16 cellular contexts compared by ENCODE assay signal in genomic region chr7:341841-342638, GRCh38. TPM values are rescaled to one million over a fixed set of nuclear protein-coding genes. Genes with fewer than 3 reads are reported as not detected.
A peak's percentile ranks its signal among the peaks of the same experiment; 100 is the strongest.
DNase-seq lines count a peak whose midpoint lies in the region; ATAC-seq lines count a peak whose summit lies in the region.
"Had no signal": no experiment of that assay in that cellular context is flagged by ENCODE, and none has a peak within 500 bp of the region (broad histone marks: within the 10 kb centered on the region; RNA-seq: fewer than 3 reads in every experiment).

No MANE protein-coding gene starts in this region.

- H3K4me1 ChIP-seq in duodenal mucosa (ENCODE audit: control insufficient read depth in 1 of 2, insufficient read depth in 2 of 2, low read length in 2 of 2): peaks cover 21 to 25% of the 10 kb centered on the region in 2 donors
- peaks cover 9 to 28% (median 16%) of the 10 kb centered on the region in 3 donors for H3K4me1 ChIP-seq in skeletal muscle tissue (ENCODE audit: control insufficient read depth in 3 of 3, insufficient read depth in 3 of 3, low read length in 3 of 3)

- H3K9ac ChIP-seq in duodenal mucosa (ENCODE audit: low read depth in 1 of 2, low read length in 2 of 2) (peak overlapping the region in 1 of 2 donors; percentile 30), skeletal muscle tissue (ENCODE audit: low read depth in 1 of 3, low read length in 3 of 3) (peak overlapping the region in 2 of 3 donors; percentile 53 to 64)
- H3K9ac ChIP-seq: SK-N-SH had no signal

- no peak overlapping the region for H3K4me3 ChIP-seq in duodenal mucosa (ENCODE audit: low read depth in 1 of 2, low read length in 2 of 2)
- H3K4me3 ChIP-seq in skeletal muscle tissue (ENCODE audit: low read length in 3 of 3): no peak overlapping the region

- DNase-seq in HuH-7.5 (ENCODE audit: low spot score) (peak; percentile 80), midbrain (lab: John Stamatoyannopoulos, UW) (peak; percentile 92), NCI-H345 (lab: John Stamatoyannopoulos, UW) (no peak), NCI-H2081 (lab: John Stamatoyannopoulos, UW) (no peak)
- DNase-seq in stimulated activated CD8-positive, alpha-beta memory T cell treated with anti-CD3 and anti-CD28 coated beads, Interleukin-4, amount 100 ng/mL, for 48 hours: no peak
- DNase-seq: activated B cell treated with CpG ODN at 0.5 μM for 24 hours; activated T-cell treated with anti-CD3 and anti-CD28 coated beads for 4 hours; CD4-positive, alpha-beta T cell; NCI-H748 treated with DMSO at 0.1 percent for 48 hours; SK-N-SH had no signal

- H3K27ac ChIP-seq in duodenal mucosa (ENCODE audit: low read depth, low read length) (peak overlapping the region; percentile 39), skeletal muscle tissue (ENCODE audit: low read depth, low read length) (peak overlapping the region; percentile 80)

- H3K9me3 ChIP-seq in duodenal mucosa (ENCODE audit: control insufficient read depth in 1 of 2, low read length in 2 of 2): no peaks in the 10 kb centered on the region
- no peaks in the 10 kb centered on the region for H3K9me3 ChIP-seq in skeletal muscle tissue (ENCODE audit: control insufficient read depth in 3 of 3, low read length in 3 of 3)
- H3K9me3 ChIP-seq: SK-N-SH had no signal

- H3K27me3 ChIP-seq in duodenal mucosa (ENCODE audit: control insufficient read depth in 1 of 2, insufficient read depth in 2 of 2, low read length in 2 of 2) (no peaks in the 10 kb centered on the region), skeletal muscle tissue (ENCODE audit: control insufficient read depth in 3 of 3, insufficient read depth in 3 of 3, low read length in 3 of 3) (peaks cover 3 to 16% (median 7%) of the 10 kb centered on the region in 3 donors)

- H3K36me3 ChIP-seq in duodenal mucosa (ENCODE audit: control insufficient read depth in 1 of 2, insufficient read depth in 2 of 2, low read length in 2 of 2) (no peaks in the 10 kb centered on the region), skeletal muscle tissue (ENCODE audit: control insufficient read depth in 3 of 3, insufficient read depth in 3 of 3, low read length in 3 of 3) (no peaks in the 10 kb centered on the region)

- ATAC-seq in GM19455 (IDR thresholded peaks at IDR 0.05; ENCODE audit: unreplicated experiment): no peak
- ATAC-seq: naive thymus-derived CD8-positive, alpha-beta T cell; stimulated activated memory B cell treated with anti-CD40 and anti-IgM and Interleukin-4, amounts not matched to agents 10 μg/mL and 1 μg/mL and 100 μg/mL, for 72 hours had no signal

RNA-seq across cellular contexts. Expression of gene FOXL3, which starts 52.1 kb away (rescaled TPM):
- total RNA-seq in skeletal muscle tissue: not detected
- total RNA-seq: activated B cell treated with CpG ODN at 0.5 μM for 24 hours; CD4-positive, alpha-beta T cell; endothelial cell of umbilical vein; naive thymus-derived CD8-positive, alpha-beta T cell had no signal

Comparison
In these comparisons a context has a peak if more than half of its experiments do, and no peak if none do; other contexts are left out.
1. DNase-seq: peak in HuH-7.5 (single experiment) and midbrain (single experiment); none in NCI-H345 (single experiment), NCI-H2081 (0 of 2) and stimulated activated CD8-positive, alpha-beta memory T cell treated with anti-CD3 and anti-CD28 coated beads, Interleukin-4, amount 100 ng/mL, for 48 hours (single experiment).